In genomic region chr6:17907467-17908229, GRCh38 we compare ENCODE assay signal across 8 cellular contexts.
DNase-seq lines count a peak whose midpoint lies in the region; ATAC-seq, FAIRE-seq and TF ChIP-seq lines count a peak whose summit lies in the region.

No MANE protein-coding gene starts in this region.

- peak overlapping the region; percentile 42 for H3K27ac Mint-ChIP-seq in stimulated activated naive B cell treated with anti-CD40 and anti-IgM and Interleukin-4, amounts not matched to agents 10 μg/mL and 1 μg/mL and 100 μg/mL, for 72 hours

- H3K9ac ChIP-seq in iPS-20b (ENCODE audit: low read depth, low read length): no peak overlapping the region

- peak overlapping the region; percentile 30 for H3K27ac ChIP-seq in angular gyrus (ENCODE audit: low read depth, low read length)
- H3K27ac ChIP-seq in iPS-20b (ENCODE audit: low read length): peak overlapping the region; percentile 34

- no peaks in the 10 kb centered on the region for H3K27me3 Mint-ChIP-seq in stimulated activated naive B cell treated with anti-CD40 and anti-IgM and Interleukin-4, amounts not matched to agents 10 μg/mL and 1 μg/mL and 100 μg/mL, for 72 hours

- H3K4me3 ChIP-seq in iPS-20b (ENCODE audit: low read length) (no peak overlapping the region), BE2C (ENCODE audit: low read depth, low read length) (no peak overlapping the region)

- H3K4me1 Mint-ChIP-seq in stimulated activated naive B cell treated with anti-CD40 and anti-IgM and Interleukin-4, amounts not matched to agents 10 μg/mL and 1 μg/mL and 100 μg/mL, for 72 hours: peaks cover 14 to 23% of the 10 kb centered on the region in 2 donors

- peaks cover 0 to 3% of the 10 kb centered on the region in 2 donors for H3K36me3 Mint-ChIP-seq in stimulated activated naive B cell treated with anti-CD40 and anti-IgM and Interleukin-4, amounts not matched to agents 10 μg/mL and 1 μg/mL and 100 μg/mL, for 72 hours

- ATAC-seq in stimulated activated naive B cell treated with anti-CD40 and anti-IgM and Interleukin-4, amounts not matched to agents 10 μg/mL and 1 μg/mL and 100 μg/mL, for 72 hours (replicated peaks): peak; percentile 88 to 93
- ATAC-seq in GM18520 (IDR thresholded peaks at IDR 0.05; ENCODE audit: unreplicated experiment): no peak

- no peak for TF ChIP-seq POLR2A in GM12891 (IDR thresholded peaks at IDR 0.05; ENCODE audit: low read depth, low read length)

- TF ChIP-seq CTCF in GM13977 (IDR thresholded peaks at IDR 0.05; ENCODE audit: extremely low read depth, insufficient read depth, missing control alignments): no peak
- TF ChIP-seq CTCF in BE2C (IDR thresholded peaks at IDR 0.05; ENCODE audit: low read depth, low read length): no peak

- DNase-seq in GM12891 (ENCODE audit: insufficient read length, low spot score) (no peak), Kasumi-1 (lab: John Stamatoyannopoulos, UW) (peak; percentile 84 to 85), GM13977 (ENCODE audit: low spot score) (no peak), BE2C (no peak)
- DNase-seq in stimulated activated naive B cell treated with anti-CD40 and anti-IgM and Interleukin-4, amounts not matched to agents 10 μg/mL and 1 μg/mL and 100 μg/mL, for 72 hours: peak; percentile 15

- H3K9me3 Mint-ChIP-seq in stimulated activated naive B cell treated with anti-CD40 and anti-IgM and Interleukin-4, amounts not matched to agents 10 μg/mL and 1 μg/mL and 100 μg/mL, for 72 hours: peaks cover 0 to 3% of the 10 kb centered on the region in 2 donors

- H3K9me3 ChIP-seq in iPS-20b (ENCODE audit: insufficient read depth, low read depth, low read length): no peaks in the 10 kb centered on the region
- no peaks in the 10 kb centered on the region for H3K9me3 ChIP-seq in BE2C

- H3K27me3 ChIP-seq in iPS-20b (ENCODE audit: insufficient read depth, low read length): no peaks in the 10 kb centered on the region
- H3K27me3 ChIP-seq in BE2C: no peaks in the 10 kb centered on the region

- H3K4me1 ChIP-seq in iPS-20b (ENCODE audit: insufficient read depth, low read length): peaks cover 19% of the 10 kb centered on the region
- H3K4me1 ChIP-seq in BE2C: no peaks in the 10 kb centered on the region

- no peaks in the 10 kb centered on the region for H3K36me3 ChIP-seq in iPS-20b (ENCODE audit: insufficient read depth, low read depth, low read length)
- H3K36me3 ChIP-seq in BE2C: no peaks in the 10 kb centered on the region

- FAIRE-seq in GM12891 (lab: Jason Lieb, UNC): no peak

- H3K4me3 Mint-ChIP-seq in stimulated activated naive B cell treated with anti-CD40 and anti-IgM and Interleukin-4, amounts not matched to agents 10 μg/mL and 1 μg/mL and 100 μg/mL, for 72 hours: peak overlapping the region in 1 of 2 donors; percentile 57

- in situ Hi-C loops in GM13977 (cut with MboI; ENCODE audit: low pct_unique_long_range_greater_than_20kb, low sequenced_read_pairs, unreplicated experiment): no loop called here

TF ChIP-seq in GM12891, 5 proteins besides CTCF, POLR2A, EP300 and RAD21:
- TF ChIP-seq PAX5 (IDR thresholded peaks at IDR 0.05; ENCODE audit: insufficient read depth, low read length, severe bottlenecking) (no peak), SPI1 (IDR thresholded peaks at IDR 0.05; ENCODE audit: low read depth, low read length) (peak; percentile 11; the same call in 1 of the 2 replicates)

Comparison
In these comparisons a context has a peak if more than half of its experiments do, and no peak if none do; other contexts are left out.
1. DNase-seq: peak in Kasumi-1 (2 of 2) and stimulated activated naive B cell treated with anti-CD40 and anti-IgM and Interleukin-4, amounts not matched to agents 10 μg/mL and 1 μg/mL and 100 μg/mL, for 72 hours (single experiment); none in GM12891 (single experiment), GM13977 (single experiment) and BE2C (single experiment).